Comparison of ENCODE assay signal across 22 cellular contexts in genomic region chr12:24066097-24066496, GRCh38.
"Had no signal": no experiment of that assay in that cellular context is flagged by ENCODE, and none has a peak within 500 bp of the region (broad histone marks: within the 10 kb centered on the region; RNA-seq: fewer than 3 reads in every experiment).

No MANE protein-coding gene starts in this region.

- H3K4me3 ChIP-seq: PC-9, Peyer's patch, SJSA1, SK-N-MC had no signal

- H3K9me3 ChIP-seq: Peyer's patch, SJSA1 had no signal

- H3K4me2 ChIP-seq: PC-9 had no signal

- H3K36me3 ChIP-seq: Peyer's patch, SJSA1 had no signal

- H3K27ac ChIP-seq: PC-9, Peyer's patch, SK-N-MC had no signal

- FAIRE-seq: HepG2 had no signal

- H3K27me3 ChIP-seq: Peyer's patch, SJSA1 had no signal

- DNase-seq: Karpas-422, KG1, MM.1S, NCI-H1092 treated with DMSO at 0.1 percent for 48 hours, NCI-H1436, NCI-H187, NCI-H2029, NCI-H2081 treated with DMSO at 0.1 percent for 48 hours, NCI-H2171, NCI-H446, NCI-H510A, NCI-H524 treated with DMSO at 0.1 percent for 48 hours, NCI-H774, PC-9, Peyer's patch, Right ventricle myocardium superior, SIG-M5, SW 1271, T-cell had no signal

- ATAC-seq: HepG2, T-cell had no signal

- H2AFZ ChIP-seq: PC-9 had no signal
